Comparison of ENCODE assay signal across 8 cellular contexts in genomic region chr12:58888131-58888783, GRCh38. TPM values are rescaled to one million over a fixed set of nuclear protein-coding genes. Genes with fewer than 3 reads are reported as not detected.
DNase-seq lines count a peak whose midpoint lies in the region; ATAC-seq and TF ChIP-seq lines count a peak whose summit lies in the region.

No MANE protein-coding gene starts in this region.

- H3K9me2 ChIP-seq in GM23338 (ENCODE audit: insufficient read depth): no peaks in the 10 kb centered on the region
- H3K9me2 ChIP-seq in PC-3 (replicated peaks; ENCODE audit: low read length): no peaks in the 10 kb centered on the region

- H2AFZ ChIP-seq in GM23338 (no peak overlapping the region), PC-3 (ENCODE audit: low read length) (no peak overlapping the region)

- DNase-seq in GM23338 (ENCODE audit: low spot score): no peak
- DNase-seq in PC-3: no peak
- DNase-seq in fibroblast of villous mesenchyme (ENCODE audit: low read depth): peak; percentile 50
- DNase-seq in NCI-H526 (lab: John Stamatoyannopoulos, UW): no peak
- no peak for DNase-seq in stimulated activated naive CD8-positive, alpha-beta T cell treated with anti-CD3 and anti-CD28 coated beads, Interleukin-15, amount 100 ng/mL, for 72 hours

- peaks cover 32% of the 10 kb centered on the region for H3K36me3 Mint-ChIP-seq in GM23338 (ENCODE audit: low read depth)

- H3K27ac ChIP-seq in GM23338 (ENCODE audit: low read depth): no peak overlapping the region
- no peak overlapping the region for H3K27ac ChIP-seq in PC-3 (ENCODE audit: low read length)
- H3K27ac ChIP-seq in rectal smooth muscle tissue (ENCODE audit: low read depth, low read length): peak overlapping the region; percentile 27

- H3K4me3 ChIP-seq in GM23338: no peak overlapping the region
- no peak overlapping the region for H3K4me3 ChIP-seq in PC-3 (ENCODE audit: low read length)
- H3K4me3 ChIP-seq in fibroblast of villous mesenchyme (ENCODE audit: low read depth, low read length): no peak overlapping the region
- H3K4me3 ChIP-seq in rectal smooth muscle tissue (ENCODE audit: low read length): no peak overlapping the region

- H3K27me3 Mint-ChIP-seq in GM23338 (ENCODE audit: insufficient read depth, low read depth, poor library complexity): peaks cover 17% of the 10 kb centered on the region
- H3K27me3 Mint-ChIP-seq in stimulated activated naive CD8-positive, alpha-beta T cell treated with anti-CD3 and anti-CD28 coated beads, Interleukin-15, amount 100 ng/mL, for 72 hours: no peaks in the 10 kb centered on the region

- POLR2A ChIA-PET in PC-3 (lab: Charles Lee; ENCODE audit: unreplicated experiment): no interaction called here

- no peaks in the 10 kb centered on the region for H3K9me3 Mint-ChIP-seq in GM23338
- no peaks in the 10 kb centered on the region for H3K9me3 Mint-ChIP-seq in stimulated activated naive CD8-positive, alpha-beta T cell treated with anti-CD3 and anti-CD28 coated beads, Interleukin-15, amount 100 ng/mL, for 72 hours

- ATAC-seq in GM23338 (no peak), PC-3 (peak; percentile 55), GM21723 (IDR thresholded peaks at IDR 0.05; ENCODE audit: unreplicated experiment) (no peak), GM19324 (IDR thresholded peaks at IDR 0.05; ENCODE audit: low FRiP score, unreplicated experiment) (no peak)
- ATAC-seq in stimulated activated naive CD8-positive, alpha-beta T cell treated with anti-CD3 and anti-CD28 coated beads, Interleukin-15, amount 100 ng/mL, for 72 hours: no peak

- no peak overlapping the region for H3K4me3 Mint-ChIP-seq in GM23338
- no peak overlapping the region for H3K4me3 Mint-ChIP-seq in stimulated activated naive CD8-positive, alpha-beta T cell treated with anti-CD3 and anti-CD28 coated beads, Interleukin-15, amount 100 ng/mL, for 72 hours

- no peak overlapping the region for H3K27ac Mint-ChIP-seq in GM23338
- no peak overlapping the region for H3K27ac Mint-ChIP-seq in stimulated activated naive CD8-positive, alpha-beta T cell treated with anti-CD3 and anti-CD28 coated beads, Interleukin-15, amount 100 ng/mL, for 72 hours

- H3K4me1 Mint-ChIP-seq in GM23338: peaks cover 18% of the 10 kb centered on the region; the same call in 2 of the 3 replicates
- no peaks in the 10 kb centered on the region for H3K4me1 Mint-ChIP-seq in stimulated activated naive CD8-positive, alpha-beta T cell treated with anti-CD3 and anti-CD28 coated beads, Interleukin-15, amount 100 ng/mL, for 72 hours

- H3K9ac ChIP-seq in PC-3 (ENCODE audit: low read length) (no peak overlapping the region), rectal smooth muscle tissue (ENCODE audit: low read length) (no peak overlapping the region)

- H4K20me1 ChIP-seq in GM23338 (replicated peaks; ENCODE audit: insufficient read depth) (peaks cover 3% of the 10 kb centered on the region), PC-3 (ENCODE audit: low read length) (no peaks in the 10 kb centered on the region)

- CTCF ChIA-PET in PC-3 (lab: Charles Lee): interaction anchor here (0.6 kb wide), 1 partner anchor 204 kb away, joined by 3 read pairs; no protein-coding TSS in a partner anchor

- no TSS peak for BruUV-seq in PC-3 (replicated peaks; lab: Mats Ljungman, UMichigan)

- no peaks in the 10 kb centered on the region for H3F3A ChIP-seq in GM23338 (replicated peaks; ENCODE audit: low read depth)
- no peaks in the 10 kb centered on the region for H3F3A ChIP-seq in PC-3 (ENCODE audit: low read length, unreplicated experiment)

- H3K9me3 ChIP-seq in PC-3 (ENCODE audit: low read length): no peaks in the 10 kb centered on the region

- H3K36me3 ChIP-seq in GM23338 (ENCODE audit: insufficient read depth) (no peaks in the 10 kb centered on the region), PC-3 (ENCODE audit: low read depth, low read length) (peaks cover 23% of the 10 kb centered on the region), rectal smooth muscle tissue (ENCODE audit: control insufficient read depth, insufficient read depth, low read length) (no peaks in the 10 kb centered on the region)

- H3K79me2 ChIP-seq in GM23338 (replicated peaks; ENCODE audit: insufficient read depth) (no peaks in the 10 kb centered on the region), PC-3 (ENCODE audit: low read length) (peaks cover 5% of the 10 kb centered on the region; the same call in 1 of the 2 replicates)

- intact Hi-C loops in PC-3 (cut with micrococcal nuclease): no loop called here

- H3K27me3 ChIP-seq in GM23338 (ENCODE audit: insufficient read depth) (peaks cover 41% of the 10 kb centered on the region), PC-3 (ENCODE audit: low read length) (no peaks in the 10 kb centered on the region), rectal smooth muscle tissue (ENCODE audit: control insufficient read depth, insufficient read depth, low read length) (no peaks in the 10 kb centered on the region)

- H3K4me2 ChIP-seq in GM23338 (0 out of 2 replicates have a peak overlapping the region, but pooled peaks have one; percentile 25), PC-3 (ENCODE audit: low read length) (no peak overlapping the region)

- no peak for TF ChIP-seq CTCF in GM23338 (conservative IDR thresholded peaks at IDR 0.05; ENCODE audit: low read depth in 2 of 2)
- TF ChIP-seq CTCF in PC-3 (conservative IDR thresholded peaks at IDR 0.05; ENCODE audit: low read depth, low read length): no peak
- no peak for TF ChIP-seq CTCF in fibroblast of villous mesenchyme (IDR thresholded peaks at IDR 0.05; ENCODE audit: insufficient read depth, low read depth, low read length)

- H3K4me1 ChIP-seq in GM23338 (ENCODE audit: insufficient read depth) (peaks cover 13% of the 10 kb centered on the region), PC-3 (ENCODE audit: insufficient read depth, low read length) (peaks cover 3% of the 10 kb centered on the region), rectal smooth muscle tissue (ENCODE audit: control insufficient read depth, insufficient read depth, low read length) (peaks cover 4% of the 10 kb centered on the region)

TF ChIP-seq in GM23338, 12 proteins besides CTCF, POLR2A, EP300 and RAD21 (continues in another document):
- TF ChIP-seq ETS1 (IDR thresholded peaks at IDR 0.05): no peak
- no peak for TF ChIP-seq ZNF114 (CRISPR knock-in tag; IDR thresholded peaks at IDR 0.05)
- TF ChIP-seq ZNF331 (CRISPR knock-in tag; IDR thresholded peaks at IDR 0.05; ENCODE audit: low read depth): no peak
- no peak for TF ChIP-seq NANOG (IDR thresholded peaks at IDR 0.05; ENCODE audit: borderline replicate concordance)

RNA-seq across cellular contexts. Expression of gene LRIG3, which starts 32.0 kb away (rescaled TPM):
- total RNA-seq in GM23338 (2014; rRNA removed; shearing (Covaris generic)): 7.5 and 10.9 TPM in 2 replicates
- polyA plus RNA-seq in GM23338 (2016; fragmentation: Nextera tagmentation; extraction: Ambion mirVana): 1.6 and 1.9 TPM in 2 replicates
- total RNA-seq in PC-3 (2014; rRNA removed): 8.6 and 10.8 TPM in 2 replicates
- total RNA-seq in fibroblast of villous mesenchyme: 66.0 and 97.2 TPM in 2 replicates
